Comparison of ENCODE assay signal across 2 cellular contexts in the genomic region with DNA sequence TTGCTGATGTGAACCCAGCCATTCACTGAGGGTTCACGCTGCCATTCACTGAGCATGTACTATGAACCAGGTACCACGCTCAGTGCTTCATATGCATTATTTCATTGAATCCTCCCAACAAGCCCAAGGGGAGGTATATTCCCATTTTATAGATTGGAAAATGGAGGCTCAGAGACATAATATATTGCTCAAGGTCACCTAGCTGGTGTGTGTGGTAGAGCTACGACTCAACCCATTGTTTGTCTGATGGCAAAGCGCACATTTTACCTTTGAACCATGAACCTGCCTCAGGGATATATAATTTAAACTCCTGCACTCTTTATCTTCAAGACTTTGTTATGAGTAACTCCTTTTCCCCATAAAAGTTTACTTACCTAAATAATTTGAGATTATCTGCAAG.
A peak's percentile ranks its signal among the peaks of the same experiment; 100 is the strongest.
TF ChIP-seq lines count a peak whose summit lies in the region.

No MANE protein-coding gene starts in this region.

TF ChIP-seq in HepG2, 621 proteins besides CTCF, POLR2A, EP300 and RAD21:
- peak; percentile 92 for TF ChIP-seq RCOR2 (CRISPR knock-in tag; IDR thresholded peaks at IDR 0.05)
- peak; percentile 74; the same call in 1 of the 2 replicates for TF ChIP-seq ADNP (CRISPR knock-in tag; IDR thresholded peaks at IDR 0.05)
- TF ChIP-seq KDM1A (CRISPR knock-in tag; IDR thresholded peaks at IDR 0.05), result peak; percentile 89
- TF ChIP-seq ZNF629 (CRISPR knock-in tag; conservative IDR thresholded peaks at IDR 0.05), result peak; percentile 98
- peak; percentile 89; the same call in 1 of the 2 replicates for TF ChIP-seq CHD4 (IDR thresholded peaks at IDR 0.05; ENCODE audit: borderline replicate concordance, low read length)
- TF ChIP-seq, protein P1, sequence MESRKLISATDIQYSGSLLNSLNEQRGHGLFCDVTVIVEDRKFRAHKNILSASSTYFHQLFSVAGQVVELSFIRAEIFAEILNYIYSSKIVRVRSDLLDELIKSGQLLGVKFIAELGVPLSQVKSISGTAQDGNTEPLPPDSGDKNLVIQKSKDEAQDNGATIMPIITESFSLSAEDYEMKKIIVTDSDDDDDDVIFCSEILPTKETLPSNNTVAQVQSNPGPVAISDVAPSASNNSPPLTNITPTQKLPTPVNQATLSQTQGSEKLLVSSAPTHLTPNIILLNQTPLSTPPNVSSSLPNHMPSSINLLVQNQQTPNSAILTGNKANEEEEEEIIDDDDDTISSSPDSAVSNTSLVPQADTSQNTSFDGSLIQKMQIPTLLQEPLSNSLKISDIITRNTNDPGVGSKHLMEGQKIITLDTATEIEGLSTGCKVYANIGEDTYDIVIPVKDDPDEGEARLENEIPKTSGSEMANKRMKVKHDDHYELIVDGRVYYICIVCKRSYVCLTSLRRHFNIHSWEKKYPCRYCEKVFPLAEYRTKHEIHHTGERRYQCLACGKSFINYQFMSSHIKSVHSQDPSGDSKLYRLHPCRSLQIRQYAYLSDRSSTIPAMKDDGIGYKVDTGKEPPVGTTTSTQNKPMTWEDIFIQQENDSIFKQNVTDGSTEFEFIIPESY (CRISPR knock-in tag; IDR thresholded peaks at IDR 0.05), result no peak
- TF ChIP-seq ZMYM2 (CRISPR knock-in tag; IDR thresholded peaks at IDR 0.05), result peak; percentile 84; the same call in 1 of the 2 replicates
- peak; percentile 40; the same call in 1 of the 2 replicates for TF ChIP-seq HDAC2 (CRISPR knock-in tag; IDR thresholded peaks at IDR 0.05)
- TF ChIP-seq, protein P2, sequence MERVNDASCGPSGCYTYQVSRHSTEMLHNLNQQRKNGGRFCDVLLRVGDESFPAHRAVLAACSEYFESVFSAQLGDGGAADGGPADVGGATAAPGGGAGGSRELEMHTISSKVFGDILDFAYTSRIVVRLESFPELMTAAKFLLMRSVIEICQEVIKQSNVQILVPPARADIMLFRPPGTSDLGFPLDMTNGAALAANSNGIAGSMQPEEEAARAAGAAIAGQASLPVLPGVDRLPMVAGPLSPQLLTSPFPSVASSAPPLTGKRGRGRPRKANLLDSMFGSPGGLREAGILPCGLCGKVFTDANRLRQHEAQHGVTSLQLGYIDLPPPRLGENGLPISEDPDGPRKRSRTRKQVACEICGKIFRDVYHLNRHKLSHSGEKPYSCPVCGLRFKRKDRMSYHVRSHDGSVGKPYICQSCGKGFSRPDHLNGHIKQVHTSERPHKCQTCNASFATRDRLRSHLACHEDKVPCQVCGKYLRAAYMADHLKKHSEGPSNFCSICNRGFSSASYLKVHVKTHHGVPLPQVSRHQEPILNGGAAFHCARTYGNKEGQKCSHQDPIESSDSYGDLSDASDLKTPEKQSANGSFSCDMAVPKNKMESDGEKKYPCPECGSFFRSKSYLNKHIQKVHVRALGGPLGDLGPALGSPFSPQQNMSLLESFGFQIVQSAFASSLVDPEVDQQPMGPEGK (CRISPR knock-in tag; IDR thresholded peaks at IDR 0.05), result no peak
- 0 out of 2 replicates have a peak, but pooled peaks have one; percentile 40 for TF ChIP-seq ZNF670 (CRISPR knock-in tag; IDR thresholded peaks at IDR 0.05; ENCODE audit: borderline replicate concordance)
- no peak for TF ChIP-seq ZNF644 (CRISPR knock-in tag; IDR thresholded peaks at IDR 0.05; ENCODE audit: low read depth)
- TF ChIP-seq, protein P3, sequence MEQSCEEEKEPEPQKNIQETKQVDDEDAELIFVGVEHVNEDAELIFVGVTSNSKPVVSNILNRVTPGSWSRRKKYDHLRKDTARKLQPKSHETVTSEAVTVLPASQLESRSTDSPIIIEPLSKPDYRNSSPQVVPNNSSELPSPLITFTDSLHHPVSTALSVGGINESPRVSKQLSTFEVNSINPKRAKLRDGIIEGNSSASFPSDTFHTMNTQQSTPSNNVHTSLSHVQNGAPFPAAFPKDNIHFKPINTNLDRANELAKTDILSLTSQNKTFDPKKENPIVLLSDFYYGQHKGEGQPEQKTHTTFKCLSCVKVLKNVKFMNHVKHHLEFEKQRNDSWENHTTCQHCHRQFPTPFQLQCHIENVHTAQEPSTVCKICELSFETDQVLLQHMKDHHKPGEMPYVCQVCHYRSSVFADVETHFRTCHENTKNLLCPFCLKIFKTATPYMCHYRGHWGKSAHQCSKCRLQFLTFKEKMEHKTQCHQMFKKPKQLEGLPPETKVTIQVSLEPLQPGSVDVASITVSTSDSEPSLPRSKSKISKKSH (CRISPR knock-in tag; IDR thresholded peaks at IDR 0.05; ENCODE audit: borderline replicate concordance), result no peak
- TF ChIP-seq DPF2 (CRISPR knock-in tag; IDR thresholded peaks at IDR 0.05; ENCODE audit: borderline replicate concordance, low read depth), result no peak
- TF ChIP-seq ZNF205 (CRISPR knock-in tag; IDR thresholded peaks at IDR 0.05), result no peak
- TF ChIP-seq, protein P4, sequence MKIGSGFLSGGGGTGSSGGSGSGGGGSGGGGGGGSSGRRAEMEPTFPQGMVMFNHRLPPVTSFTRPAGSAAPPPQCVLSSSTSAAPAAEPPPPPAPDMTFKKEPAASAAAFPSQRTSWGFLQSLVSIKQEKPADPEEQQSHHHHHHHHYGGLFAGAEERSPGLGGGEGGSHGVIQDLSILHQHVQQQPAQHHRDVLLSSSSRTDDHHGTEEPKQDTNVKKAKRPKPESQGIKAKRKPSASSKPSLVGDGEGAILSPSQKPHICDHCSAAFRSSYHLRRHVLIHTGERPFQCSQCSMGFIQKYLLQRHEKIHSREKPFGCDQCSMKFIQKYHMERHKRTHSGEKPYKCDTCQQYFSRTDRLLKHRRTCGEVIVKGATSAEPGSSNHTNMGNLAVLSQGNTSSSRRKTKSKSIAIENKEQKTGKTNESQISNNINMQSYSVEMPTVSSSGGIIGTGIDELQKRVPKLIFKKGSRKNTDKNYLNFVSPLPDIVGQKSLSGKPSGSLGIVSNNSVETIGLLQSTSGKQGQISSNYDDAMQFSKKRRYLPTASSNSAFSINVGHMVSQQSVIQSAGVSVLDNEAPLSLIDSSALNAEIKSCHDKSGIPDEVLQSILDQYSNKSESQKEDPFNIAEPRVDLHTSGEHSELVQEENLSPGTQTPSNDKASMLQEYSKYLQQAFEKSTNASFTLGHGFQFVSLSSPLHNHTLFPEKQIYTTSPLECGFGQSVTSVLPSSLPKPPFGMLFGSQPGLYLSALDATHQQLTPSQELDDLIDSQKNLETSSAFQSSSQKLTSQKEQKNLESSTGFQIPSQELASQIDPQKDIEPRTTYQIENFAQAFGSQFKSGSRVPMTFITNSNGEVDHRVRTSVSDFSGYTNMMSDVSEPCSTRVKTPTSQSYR (CRISPR knock-in tag; IDR thresholded peaks at IDR 0.05; ENCODE audit: borderline replicate concordance), result no peak
- peak; percentile 86 for TF ChIP-seq ZMYM3 (CRISPR knock-in tag; IDR thresholded peaks at IDR 0.05)
- no peak for TF ChIP-seq SOX13 (IDR thresholded peaks at IDR 0.05)
- TF ChIP-seq SOX13 (CRISPR knock-in tag; conservative IDR thresholded peaks at IDR 0.05 in 1 of 2, IDR thresholded peaks at IDR 0.05 in 1 of 2), result peak in 1 of 2 experiments; percentile 36; a peak in 1 of 4 replicates
- no peak for TF ChIP-seq RXRA (CRISPR knock-in tag; IDR thresholded peaks at IDR 0.05)
- peak; percentile 55; the same call in 1 of the 2 replicates for TF ChIP-seq ESRRA (CRISPR knock-in tag; IDR thresholded peaks at IDR 0.05; ENCODE audit: low read depth)

TF ChIP-seq in GM23338, 12 proteins besides CTCF, POLR2A, EP300 and RAD21:
- no peak for TF ChIP-seq ZNF114 (CRISPR knock-in tag; IDR thresholded peaks at IDR 0.05)
- TF ChIP-seq POLR2AphosphoS5 (IDR thresholded peaks at IDR 0.05; ENCODE audit: low read depth), result no peak
- TF ChIP-seq NANOG (IDR thresholded peaks at IDR 0.05; ENCODE audit: borderline replicate concordance), result no peak
- no peak for TF ChIP-seq JUNB (IDR thresholded peaks at IDR 0.05; ENCODE audit: unreplicated experiment)
- no peak for TF ChIP-seq EZH2 (IDR thresholded peaks at IDR 0.05; ENCODE audit: low read depth, unreplicated experiment)
- TF ChIP-seq, protein P5, sequence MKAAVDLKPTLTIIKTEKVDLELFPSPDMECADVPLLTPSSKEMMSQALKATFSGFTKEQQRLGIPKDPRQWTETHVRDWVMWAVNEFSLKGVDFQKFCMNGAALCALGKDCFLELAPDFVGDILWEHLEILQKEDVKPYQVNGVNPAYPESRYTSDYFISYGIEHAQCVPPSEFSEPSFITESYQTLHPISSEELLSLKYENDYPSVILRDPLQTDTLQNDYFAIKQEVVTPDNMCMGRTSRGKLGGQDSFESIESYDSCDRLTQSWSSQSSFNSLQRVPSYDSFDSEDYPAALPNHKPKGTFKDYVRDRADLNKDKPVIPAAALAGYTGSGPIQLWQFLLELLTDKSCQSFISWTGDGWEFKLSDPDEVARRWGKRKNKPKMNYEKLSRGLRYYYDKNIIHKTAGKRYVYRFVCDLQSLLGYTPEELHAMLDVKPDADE (IDR thresholded peaks at IDR 0.05), result no peak
